Comparison of ENCODE assay signal across 37 cellular contexts in genomic region chr2:1203772-1204171, GRCh38.
"Had no signal": no experiment of that assay in that cellular context is flagged by ENCODE, and none has a peak within 500 bp of the region (broad histone marks: within the 10 kb centered on the region; RNA-seq: fewer than 3 reads in every experiment).

No MANE protein-coding gene starts in this region.

- DNase-seq: activated B cell treated with CpG ODN at 0.5 μM for 24 hours; activated CD4-positive, alpha-beta memory T cell treated with anti-CD3 and anti-CD28 coated beads for 36 hours; activated CD4-positive, alpha-beta T cell treated with anti-CD3 and anti-CD28 coated beads for 4 hours; activated CD4-positive, alpha-beta T cell treated with anti-CD3 and anti-CD28 coated beads, Interleukin-2, amount 10 ng/mL, durations not matched to agents 24 days and 14 days; activated CD4-positive, alpha-beta T cell treated with anti-CD3 and anti-CD28 coated beads, Interleukin-2, amount 50 U/mL, for 1 hour; activated CD4-positive, alpha-beta T cell treated with anti-CD3 and anti-CD28 coated beads, Interleukin-2, amount 50 U/mL, for 4 hours; activated CD4-positive, CD25-positive, alpha-beta regulatory T cell treated with anti-CD3 and anti-CD28 coated beads, Interleukin-2, amount 50 U/mL, for 72 hours; activated CD8-positive, alpha-beta memory T cell treated with anti-CD3 and anti-CD28 coated beads, Interleukin-2, amount 50 U/mL, for 4 hours; activated CD8-positive, alpha-beta T cell treated with anti-CD3 and anti-CD28 coated beads for 36 hours; activated effector memory CD4-positive, alpha-beta T cell treated with anti-CD3 and anti-CD28 coated beads, Interleukin-2, amount 50 U/mL, for 16 hours; activated gamma-delta T cell treated with Interleukin-2 at 50 U/mL for 16 hours; activated naive CD4-positive, alpha-beta T cell; activated naive CD4-positive, alpha-beta T cell treated with anti-CD3 and anti-CD28 coated beads for 36 hours; activated naive CD4-positive, alpha-beta T cell treated with anti-CD3 and anti-CD28 coated beads, Interleukin-2, amount 50 U/mL, for 16 hours; activated naive CD8-positive, alpha-beta T cell treated with anti-CD3 and anti-CD28 coated beads for 36 hours; activated T-cell treated with anti-CD3 and anti-CD28 coated beads for 4 hours; activated T-cell treated with anti-CD3 and anti-CD28 coated beads, Interleukin-2, amount 50 U/mL, for 1 hour; activated T-cell treated with anti-CD3 and anti-CD28 coated beads, Interleukin-2, amount 50 U/mL, for 4 hours; activated T-cell treated with anti-CD3 and anti-CD28 coated beads, Interleukin-2, amount 50 U/mL, for 72 hours; adrenal gland; amniotic stem cell; aorta; body of pancreas; brain microvascular endothelial cell; central memory CD4-positive, alpha-beta T cell; T-helper 1 cell; T-helper 2 cell; T-helper 9 cell had no signal

- H3K4me3 Mint-ChIP-seq: activated B cell treated with CpG ODN at 0.5 μM for 24 hours; activated CD4-positive, alpha-beta memory T cell treated with anti-CD3 and anti-CD28 coated beads for 36 hours; activated CD4-positive, alpha-beta T cell treated with anti-CD3 and anti-CD28 coated beads, Interleukin-2, amount 10 ng/mL, durations not matched to agents 24 days and 14 days; activated CD8-positive, alpha-beta T cell treated with anti-CD3 and anti-CD28 coated beads for 36 hours; activated naive CD4-positive, alpha-beta T cell treated with anti-CD3 and anti-CD28 coated beads for 36 hours; activated naive CD8-positive, alpha-beta T cell treated with anti-CD3 and anti-CD28 coated beads for 36 hours; activated T-cell treated with anti-CD3 and anti-CD28 coated beads, Interleukin-2, amount 50 U/mL, for 4 hours; activated T-cell treated with anti-CD3 and anti-CD28 coated beads, Interleukin-2, amount 50 U/mL, for 72 hours; activated T-helper 1 cell treated with anti-CD3 and anti-CD28 coated beads, Interleukin-12 subunit alpha, Interleukin-12 subunit beta, Interleukin-2, Interleukin-4 antibody, amounts not matched to agents 30 ng/mL and 10 ng/mL and 1 ng/mL, durations not matched to agents 14 hours and 24 hours and 36 hours; activated T-helper 17 cell treated with anti-CD3 and anti-CD28 coated beads, Interleukin-2, amount 50 U/mL, for 72 hours; T-helper 1 cell treated with Interleukin-12 subunit alpha and Interleukin-12 subunit beta and Interleukin-4 antibody, amounts not matched to agents 30 μg/mL and 1 μg/mL, for 36 hours; T-helper 2 cell treated with Interferon-gamma antibody and Interleukin-4, amounts not matched to agents 5 μg/mL and 100 μg/mL, for 36 hours had no signal

- FAIRE-seq: astrocyte, TTC549 had no signal

- H3K4me1 Mint-ChIP-seq: activated CD4-positive, alpha-beta T cell treated with anti-CD3 and anti-CD28 coated beads, Interleukin-2, amount 10 ng/mL, durations not matched to agents 24 days and 14 days; activated naive CD8-positive, alpha-beta T cell treated with anti-CD3 and anti-CD28 coated beads for 36 hours; activated T-helper 17 cell treated with anti-CD3 and anti-CD28 coated beads, Interleukin-2, amount 50 U/mL, for 72 hours had no signal

- H3K9me3 Mint-ChIP-seq: activated CD4-positive, alpha-beta T cell treated with anti-CD3 and anti-CD28 coated beads, Interleukin-2, amount 10 ng/mL, durations not matched to agents 24 days and 14 days; activated T-helper 1 cell treated with anti-CD3 and anti-CD28 coated beads, Interleukin-12 subunit alpha, Interleukin-12 subunit beta, Interleukin-2, Interleukin-4 antibody, amounts not matched to agents 30 ng/mL and 10 ng/mL and 1 ng/mL, durations not matched to agents 14 hours and 24 hours and 36 hours; T-helper 1 cell treated with Interleukin-12 subunit alpha and Interleukin-12 subunit beta and Interleukin-4 antibody, amounts not matched to agents 30 μg/mL and 1 μg/mL, for 36 hours; T-helper 2 cell treated with Interferon-gamma antibody and Interleukin-4, amounts not matched to agents 5 μg/mL and 100 μg/mL, for 36 hours had no signal

- H3K27me3 Mint-ChIP-seq: activated B cell treated with CpG ODN at 0.5 μM for 24 hours; activated CD4-positive, alpha-beta memory T cell treated with anti-CD3 and anti-CD28 coated beads for 36 hours; activated CD4-positive, alpha-beta T cell treated with anti-CD3 and anti-CD28 coated beads, Interleukin-2, amount 10 ng/mL, durations not matched to agents 24 days and 14 days; activated CD8-positive, alpha-beta T cell treated with anti-CD3 and anti-CD28 coated beads for 36 hours; activated naive CD8-positive, alpha-beta T cell treated with anti-CD3 and anti-CD28 coated beads for 36 hours; activated T-helper 17 cell treated with anti-CD3 and anti-CD28 coated beads, Interleukin-2, amount 50 U/mL, for 72 hours had no signal

- H3K27ac Mint-ChIP-seq: activated B cell treated with CpG ODN at 0.5 μM for 24 hours; activated CD4-positive, alpha-beta memory T cell treated with anti-CD3 and anti-CD28 coated beads for 36 hours; activated CD4-positive, alpha-beta T cell treated with anti-CD3 and anti-CD28 coated beads, Interleukin-2, amount 10 ng/mL, durations not matched to agents 24 days and 14 days; activated CD8-positive, alpha-beta T cell treated with anti-CD3 and anti-CD28 coated beads for 36 hours; activated naive CD4-positive, alpha-beta T cell treated with anti-CD3 and anti-CD28 coated beads for 36 hours; activated naive CD4-positive, alpha-beta T cell treated with anti-CD3 and anti-CD28 coated beads, Interleukin-2, amount 50 U/mL, for 72 hours; activated naive CD8-positive, alpha-beta T cell treated with anti-CD3 and anti-CD28 coated beads for 36 hours; activated T-cell treated with anti-CD3 and anti-CD28 coated beads, Interleukin-2, amount 50 U/mL, for 72 hours; activated T-helper 1 cell treated with anti-CD3 and anti-CD28 coated beads, Interleukin-12 subunit alpha, Interleukin-12 subunit beta, Interleukin-2, Interleukin-4 antibody, amounts not matched to agents 30 ng/mL and 10 ng/mL and 1 ng/mL, durations not matched to agents 14 hours and 24 hours and 36 hours; activated T-helper 17 cell treated with anti-CD3 and anti-CD28 coated beads, Interleukin-2, amount 50 U/mL, for 72 hours; T-helper 1 cell treated with Interleukin-12 subunit alpha and Interleukin-12 subunit beta and Interleukin-4 antibody, amounts not matched to agents 30 μg/mL and 1 μg/mL, for 36 hours; T-helper 2 cell treated with Interferon-gamma antibody and Interleukin-4, amounts not matched to agents 5 μg/mL and 100 μg/mL, for 36 hours had no signal

- H3K9me3 ChIP-seq: adrenal gland, body of pancreas had no signal

- H3K36me3 Mint-ChIP-seq: activated CD4-positive, alpha-beta memory T cell treated with anti-CD3 and anti-CD28 coated beads for 36 hours had no signal

- H3K27ac ChIP-seq: adrenal gland, body of pancreas, brain microvascular endothelial cell, breast epithelium, VCaP had no signal

- H3K36me3 ChIP-seq: adrenal gland, brain microvascular endothelial cell, breast epithelium had no signal

- ATAC-seq: activated CD8-positive, alpha-beta T cell treated with anti-CD3 and anti-CD28 coated beads for 36 hours; activated naive CD4-positive, alpha-beta T cell treated with anti-CD3 and anti-CD28 coated beads, Interleukin-2, amount 50 U/mL, for 72 hours; activated T-cell treated with anti-CD3 and anti-CD28 coated beads, Interleukin-2, amount 50 U/mL, for 4 hours; activated T-cell treated with anti-CD3 and anti-CD28 coated beads, Interleukin-2, amount 50 U/mL, for 72 hours; activated T-helper 17 cell treated with anti-CD3 and anti-CD28 coated beads, Interleukin-2, amount 50 U/mL, for 72 hours; body of pancreas had no signal

- H3K27me3 ChIP-seq: adrenal gland, body of pancreas, brain microvascular endothelial cell, breast epithelium had no signal

- H3K4me3 ChIP-seq: adrenal gland, body of pancreas, breast epithelium had no signal

- H3K4me1 ChIP-seq: adrenal gland, body of pancreas, breast epithelium had no signal
